Comparison of ENCODE assay signal across 33 cellular contexts in genomic region chr20:6094038-6094437, GRCh38. TPM values are rescaled to one million over a fixed set of nuclear protein-coding genes. Genes with fewer than 3 reads are reported as not detected.
A peak's percentile ranks its signal among the peaks of the same experiment; 100 is the strongest.
DNase-seq lines count a peak whose midpoint lies in the region; ATAC-seq, FAIRE-seq and TF ChIP-seq lines count a peak whose summit lies in the region.
"Had no signal": no experiment of that assay in that cellular context is flagged by ENCODE, and none has a peak within 500 bp of the region (broad histone marks: within the 10 kb centered on the region; RNA-seq: fewer than 3 reads in every experiment).

No MANE protein-coding gene starts in this region.

- no peak overlapping the region for H2BK5ac ChIP-seq in neuronal stem cell (ENCODE audit: low read length)

- no peak for TF ChIP-seq POLR2A in HepG2 (IDR thresholded peaks at IDR 0.05; ENCODE audit: insufficient read depth in 1 of 2, low read depth in 2 of 2, low read length in 2 of 2)
- TF ChIP-seq POLR2A in right lobe of liver (IDR thresholded peaks at IDR 0.05) = no peak

- H3K9me3 Mint-ChIP-seq in stimulated activated naive CD8-positive, alpha-beta T cell treated with anti-CD3 and anti-CD28 coated beads, Interleukin-15, amount 100 ng/mL, for 72 hours = no peaks in the 10 kb centered on the region
- H3K9me3 Mint-ChIP-seq: activated CD4-positive, alpha-beta T cell treated with anti-CD3 and anti-CD28 coated beads, Interleukin-2, amount 10 ng/mL, durations not matched to agents 7 days and 5 days; activated naive CD8-positive, alpha-beta T cell treated with anti-CD3 and anti-CD28 coated beads for 36 hours; CD4-positive, alpha-beta T cell; memory B cell; neural crest cell; stimulated activated naive CD8-positive, alpha-beta T cell treated with anti-CD3 and anti-CD28 coated beads, Interleukin-15, Interleukin-2, amounts not matched to agents 100 ng/mL and 50 ng/mL, for 24 hours had no signal

- ATAC-seq in HepG2 (no peak), right lobe of liver (no peak)
- ATAC-seq in stimulated activated naive CD8-positive, alpha-beta T cell treated with anti-CD3 and anti-CD28 coated beads, Interleukin-15, amount 100 ng/mL, for 72 hours = no peak
- ATAC-seq: left lobe of liver, Panc1 had no signal

- H3K14ac ChIP-seq in neuronal stem cell (ENCODE audit: low read length) = no peak overlapping the region

- no peaks in the 10 kb centered on the region for H3K79me1 ChIP-seq in neuronal stem cell (ENCODE audit: low read depth, low read length)

- no peaks in the 10 kb centered on the region for H4K20me1 ChIP-seq in HepG2 (ENCODE audit: insufficient read depth, low read length)

- WGBS in HepG2 (ENCODE audit: low lambda C conversion rate) = 83% methylated on average over 3 of the region's 3 CpGs
- 58% methylated on average over 3 of the region's 3 CpGs for WGBS in right lobe of liver (ENCODE audit: insufficient coverage, low coverage, low lambda C conversion rate, missing lambda C conversion rate)
- no CpG with 5 or more reads among the region's 3 CpGs for WGBS in neuronal stem cell (ENCODE audit: extremely low coverage in 2 of 2, insufficient read length in 2 of 2, insufficient replicate concordance in 1 of 2), 2 donors

- H3K36me3 ChIP-seq in HepG2 (replicated peaks in 1 of 2; ENCODE audit: control insufficient read depth in 1 of 2, insufficient read depth in 2 of 2, low read length in 2 of 2) (peaks cover 10 to 48% of the 10 kb centered on the region in 2 experiments), right lobe of liver (no peaks in the 10 kb centered on the region), neuronal stem cell (replicated peaks in 1 of 2; ENCODE audit: control insufficient read depth in 2 of 2, insufficient read depth in 2 of 2, low read length in 2 of 2) (no peaks in the 10 kb centered on the region)
- H3K36me3 ChIP-seq: ascending aorta, right atrium auricular region, uterus had no signal

- H3K23ac ChIP-seq in neuronal stem cell (ENCODE audit: low read depth, low read length, poor library complexity) = no peak overlapping the region

- H4K91ac ChIP-seq in neuronal stem cell (ENCODE audit: low read depth, low read length, poor library complexity) = no peak overlapping the region

- H3K4ac ChIP-seq in neuronal stem cell (ENCODE audit: low read length) = no peak overlapping the region

- H3K27ac Mint-ChIP-seq in stimulated activated naive CD8-positive, alpha-beta T cell treated with anti-CD3 and anti-CD28 coated beads, Interleukin-15, amount 100 ng/mL, for 72 hours = no peak overlapping the region
- H3K27ac Mint-ChIP-seq: activated CD4-positive, alpha-beta T cell treated with anti-CD3 and anti-CD28 coated beads, Interleukin-2, amount 10 ng/mL, durations not matched to agents 7 days and 5 days; activated naive CD8-positive, alpha-beta T cell treated with anti-CD3 and anti-CD28 coated beads for 36 hours; CD4-positive, alpha-beta T cell; memory B cell; stimulated activated naive CD8-positive, alpha-beta T cell treated with anti-CD3 and anti-CD28 coated beads, Interleukin-15, Interleukin-2, amounts not matched to agents 100 ng/mL and 50 ng/mL, for 24 hours had no signal

- TF ChIP-seq RAD21 in HepG2 (CRISPR knock-in tag; IDR thresholded peaks at IDR 0.05) = no peak

- H3K27me3 Mint-ChIP-seq in stimulated activated naive CD8-positive, alpha-beta T cell treated with anti-CD3 and anti-CD28 coated beads, Interleukin-15, amount 100 ng/mL, for 72 hours = peaks cover 19% of the 10 kb centered on the region

- H3K27me3 ChIP-seq in HepG2 (ENCODE audit: control insufficient read depth in 1 of 2, insufficient read depth in 2 of 2, low read length in 2 of 2) (no peaks in the 10 kb centered on the region), right lobe of liver (no peaks in the 10 kb centered on the region), neuronal stem cell (ENCODE audit: control insufficient read depth in 3 of 3, insufficient read depth in 3 of 3, low read depth in 1 of 3, low read length in 3 of 3) (no peaks in the 10 kb centered on the region)
- H3K27me3 ChIP-seq: ascending aorta, right atrium auricular region, uterus had no signal

- H2AFZ ChIP-seq in HepG2 (ENCODE audit: low read length) = no peak overlapping the region
- no peak overlapping the region for H2AFZ ChIP-seq in neuronal stem cell (ENCODE audit: low read length)

- H3K4me1 Mint-ChIP-seq in stimulated activated naive CD8-positive, alpha-beta T cell treated with anti-CD3 and anti-CD28 coated beads, Interleukin-15, amount 100 ng/mL, for 72 hours = no peaks in the 10 kb centered on the region
- H3K4me1 Mint-ChIP-seq: activated CD4-positive, alpha-beta T cell treated with anti-CD3 and anti-CD28 coated beads, Interleukin-2, amount 10 ng/mL, durations not matched to agents 7 days and 5 days; activated naive CD8-positive, alpha-beta T cell treated with anti-CD3 and anti-CD28 coated beads for 36 hours; memory B cell; neural crest cell had no signal

- H3K4me3 Mint-ChIP-seq in stimulated activated naive CD8-positive, alpha-beta T cell treated with anti-CD3 and anti-CD28 coated beads, Interleukin-15, amount 100 ng/mL, for 72 hours = no peak overlapping the region
- H3K4me3 Mint-ChIP-seq: activated CD4-positive, alpha-beta T cell treated with anti-CD3 and anti-CD28 coated beads, Interleukin-2, amount 10 ng/mL, durations not matched to agents 7 days and 5 days; activated naive CD8-positive, alpha-beta T cell treated with anti-CD3 and anti-CD28 coated beads for 36 hours; CD4-positive, alpha-beta T cell; memory B cell; neural crest cell; stimulated activated naive CD8-positive, alpha-beta T cell treated with anti-CD3 and anti-CD28 coated beads, Interleukin-15, Interleukin-2, amounts not matched to agents 100 ng/mL and 50 ng/mL, for 24 hours had no signal

- H3K4me2 ChIP-seq in HepG2 (ENCODE audit: low read depth, low read length) (no peak overlapping the region), neuronal stem cell (ENCODE audit: insufficient read depth, low read length, poor library complexity, severe bottlenecking) (no peak overlapping the region)

- no peaks in the 10 kb centered on the region for H3K79me2 ChIP-seq in HepG2 (ENCODE audit: insufficient read depth, low read length)

- intact Hi-C loops in HepG2 (cut with micrococcal nuclease; ENCODE audit: unreplicated experiment) = no loop called here
- intact Hi-C loops in right lobe of liver (cut with DNase I) = no loop called here

- H3K4me3 ChIP-seq in HepG2 (replicated peaks in 1 of 3; ENCODE audit: insufficient read depth in 1 of 3, low read depth in 2 of 3, low read length in 3 of 3) = no peak overlapping the region
- no peak overlapping the region for H3K4me3 ChIP-seq in right lobe of liver
- H3K4me3 ChIP-seq in neuronal stem cell (ENCODE audit: low read length in 2 of 2) = no peak overlapping the region
- H3K4me3 ChIP-seq: ascending aorta, coronary artery, HAP-1, right atrium auricular region, uterus had no signal

- in situ Hi-C loops in HepG2 (cut with HindIII; ENCODE audit: extremely low pct_ligation_motif_present, low pct_unique_long_range_greater_than_20kb) = no loop called here

- no peak overlapping the region for H2BK15ac ChIP-seq in neuronal stem cell (ENCODE audit: low read length)

- no peak for TF ChIP-seq EP300 in HepG2 (IDR thresholded peaks at IDR 0.05; ENCODE audit: low read depth in 2 of 2, low read length in 2 of 2)
- no peak for TF ChIP-seq EP300 in HepG2 (CRISPR knock-in tag; IDR thresholded peaks at IDR 0.05; ENCODE audit: borderline replicate concordance)

- POLR2A ChIA-PET in HepG2 (lab: Yijun Ruan, JAX) = interaction anchor here (1.1 kb wide), 1 partner anchor 29 kb away, joined by 4 read pairs; the partner anchor contains the start of gene FERMT1

- H2AK5ac ChIP-seq in neuronal stem cell (ENCODE audit: low read depth, low read length) = no peak overlapping the region

- TF ChIP-seq CTCF in HepG2 (CRISPR knock-in tag; IDR thresholded peaks at IDR 0.05) = no peak
- TF ChIP-seq CTCF in right lobe of liver (IDR thresholded peaks at IDR 0.05) = no peak

- no peak overlapping the region for H3K18ac ChIP-seq in neuronal stem cell (ENCODE audit: low read length)

- no peak overlapping the region for H4K8ac ChIP-seq in neuronal stem cell (ENCODE audit: low read depth, low read length)

- H3K9me3 ChIP-seq in HepG2 (ENCODE audit: low read length) = no peaks in the 10 kb centered on the region
- H3K9me3 ChIP-seq in right lobe of liver = no peaks in the 10 kb centered on the region
- H3K9me3 ChIP-seq in neuronal stem cell (replicated peaks in 1 of 2; ENCODE audit: control insufficient read depth in 2 of 2, insufficient read depth in 1 of 2, low read depth in 1 of 2, low read length in 2 of 2) = no peaks in the 10 kb centered on the region
- H3K9me3 ChIP-seq: ascending aorta, HAP-1, right atrium auricular region, uterus had no signal

- no peak overlapping the region for H2BK12ac ChIP-seq in neuronal stem cell (ENCODE audit: low read length)

- DNase-seq in HepG2 (ENCODE audit: low spot score) (no peak), right lobe of liver (no peak), NOMO-1 treated with dmso at 0.1 percent for 144 hours (lab: John Stamatoyannopoulos, UW; ENCODE audit: unreplicated experiment) (peak; percentile 32), epithelial cell of prostate (ENCODE audit: low read depth, low spot score) (no peak), SIG-M5 (lab: John Stamatoyannopoulos, UW) (no peak), neuronal stem cell (ENCODE audit: low spot score) (no peak), amniotic stem cell (lab: John Stamatoyannopoulos, UW) (no peak)
- DNase-seq in stimulated activated naive CD8-positive, alpha-beta T cell treated with anti-CD3 and anti-CD28 coated beads, Interleukin-15, amount 100 ng/mL, for 72 hours = no peak
- DNase-seq: activated CD4-positive, alpha-beta T cell treated with anti-CD3 and anti-CD28 coated beads, Interleukin-2, amount 10 ng/mL, durations not matched to agents 7 days and 5 days; activated gamma-delta T cell; activated naive CD8-positive, alpha-beta T cell treated with anti-CD3 and anti-CD28 coated beads for 36 hours; activated T-cell treated with anti-CD3 and anti-CD28 coated beads, Interleukin-2, amount 50 U/mL, for 1 hour; CD4-positive, alpha-beta T cell; effector memory CD4-positive, alpha-beta T cell; NCI-H1048; NCI-H1694; NCI-H2171; NCI-H524 treated with DMSO at 0.1 percent for 48 hours; SHP77; stimulated activated CD4-positive, alpha-beta T cell treated with anti-CD3 and anti-CD28 coated beads, Interleukin-2, amount 100 ng/mL, for 24 hours; SW 1271; uterus had no signal

- H3K27ac ChIP-seq in HepG2 (ENCODE audit: extremely low read length, insufficient read depth, low read length) = no peak overlapping the region
- H3K27ac ChIP-seq in right lobe of liver = no peak overlapping the region
- H3K27ac ChIP-seq in epithelial cell of prostate = peak overlapping the region; percentile 40
- no peak overlapping the region for H3K27ac ChIP-seq in neuronal stem cell (replicated peaks; ENCODE audit: low read length)
- H3K27ac ChIP-seq: ascending aorta, coronary artery, HL-60, right atrium auricular region, uterus had no signal

- BruUV-seq in HepG2 (replicated peaks; lab: Mats Ljungman, UMichigan) = no TSS peak

- H3K4me1 ChIP-seq in HepG2 (ENCODE audit: insufficient read depth, low read length) (peaks cover 30% of the 10 kb centered on the region), right lobe of liver (no peaks in the 10 kb centered on the region), neuronal stem cell (ENCODE audit: control insufficient read depth in 2 of 2, insufficient read depth in 1 of 2, low read depth in 1 of 2, low read length in 2 of 2) (no peaks in the 10 kb centered on the region)
- H3K4me1 ChIP-seq: ascending aorta, HAP-1, right atrium auricular region, uterus had no signal

- no peak overlapping the region for H3K9ac ChIP-seq in HepG2 (ENCODE audit: insufficient read depth, low read depth, low read length)
- no peak overlapping the region for H3K9ac ChIP-seq in neuronal stem cell (ENCODE audit: low read depth, low read length, poor library complexity)

- H2BK120ac ChIP-seq in neuronal stem cell (ENCODE audit: low read depth, low read length) = no peak overlapping the region

- no peak for FAIRE-seq in HepG2 (lab: Jason Lieb, UNC)
- FAIRE-seq: A204.1 had no signal

- CTCF ChIA-PET in HepG2 (lab: Yijun Ruan, JAX; ENCODE audit: low intra/inter-chr PET ratio, low total read pairs) = no interaction called here

RNA-seq across cellular contexts. Expression of gene FERMT1, which starts 28.8 kb away (rescaled TPM):
- total RNA-seq in HepG2 (2016; rRNA removed; fragmentation: Illumina TruSeq; extraction: Trizol) (29.5 and 39.1 TPM in 2 replicates), right lobe of liver (1 to 10 TPM in 2 of 6 experiments, under 1 TPM in 4; 0.15 to 2.0 (median 0.55) TPM)
- total RNA-seq in HepG2 (2016; cell fraction: cytosol; rRNA removed; fragmentation: Illumina TruSeq; extraction: Trizol; ENCODE audit: low read depth) = 4.8 and 6.7 TPM in 2 replicates
- total RNA-seq in HepG2 (2016; cell fraction: insoluble cytoplasmic fraction; rRNA removed; fragmentation: Illumina TruSeq; extraction: Trizol) = 29.9 and 33.9 TPM in 2 replicates
- 27.3 and 30.6 TPM in 2 replicates for total RNA-seq in HepG2 (2016; cell fraction: membrane; rRNA removed; fragmentation: Illumina TruSeq; extraction: Trizol)
- total RNA-seq in HepG2 (2016; cell fraction: nucleus; rRNA removed; fragmentation: Illumina TruSeq; extraction: Trizol) = 18.7 and 22.5 TPM in 2 replicates
- 15.1 and 15.8 TPM in 2 replicates for polyA plus RNA-seq in HepG2 (2011; rRNA removed)
- 8.4 and 8.5 TPM in 2 replicates for polyA plus RNA-seq in HepG2 (2011; cell fraction: cytosol; rRNA removed)
- 9.7 and 11.7 TPM in 2 replicates for polyA plus RNA-seq in HepG2 (2011; cell fraction: nucleus; rRNA removed)
- polyA plus RNA-seq in HepG2 (2012) = 9.2 and 11.7 TPM in 2 replicates
- 4.0 and 4.4 TPM in 2 replicates for polyA plus RNA-seq in HepG2 (2016; cell fraction: cytosol; fragmentation: Illumina TruSeq; extraction: Trizol; ENCODE audit: low read depth)
- polyA plus RNA-seq in HepG2 (2016; cell fraction: insoluble cytoplasmic fraction; fragmentation: Illumina TruSeq; extraction: Trizol; ENCODE audit: low read depth) = 30.4 and 37.6 TPM in 2 replicates
- polyA plus RNA-seq in HepG2 (2016; cell fraction: membrane; fragmentation: Illumina TruSeq; extraction: Trizol; ENCODE audit: low read depth) = 18.3 and 18.7 TPM in 2 replicates
- 23.6 and 24.8 TPM in 2 replicates for polyA plus RNA-seq in HepG2 (2016; cell fraction: nucleus; fragmentation: Illumina TruSeq; extraction: Trizol; ENCODE audit: insufficient read depth, low read depth)
- 11.6 and 13.1 TPM in 2 replicates for polyA minus RNA-seq in HepG2 (2011; rRNA and poly(A)+ RNA removed; ENCODE audit: low replicate concordance)
- polyA minus RNA-seq in HepG2 (2011; cell fraction: cytosol; rRNA and poly(A)+ RNA removed) = 13.8 and 15.1 TPM in 2 replicates
- polyA minus RNA-seq in HepG2 (2011; cell fraction: nucleus; rRNA and poly(A)+ RNA removed) = 21.9 and 29.1 TPM in 2 replicates
- polyA plus RNA-seq in neuronal stem cell (2013, experiment 1 of 2) = 0.60 TPM
- polyA plus RNA-seq in neuronal stem cell (2013, experiment 2 of 2) = 1.1 TPM
- total RNA-seq: activated CD4-positive, alpha-beta T cell treated with anti-CD3 and anti-CD28 coated beads, Interleukin-2, amount 10 ng/mL, durations not matched to agents 7 days and 5 days; CD4-positive, alpha-beta T cell had no signal

RNA-seq across cellular contexts. Expression of gene LRRN4, which starts 40.2 kb away (rescaled TPM):
- total RNA-seq in HepG2 (2016; rRNA removed; fragmentation: Illumina TruSeq; extraction: Trizol) (0.20 and 0.25 TPM in 2 replicates), right lobe of liver (under 1 TPM in 4 of 6 experiments, not detected in 2; 0.10 to 0.31 (median 0.18) TPM)
- total RNA-seq in HepG2 (2016; cell fraction: cytosol; rRNA removed; fragmentation: Illumina TruSeq; extraction: Trizol; ENCODE audit: low read depth) = not detected in 2 replicates
- 0.13 TPM in 1 of 2 replicates, not detected in the other for total RNA-seq in HepG2 (2016; cell fraction: insoluble cytoplasmic fraction; rRNA removed; fragmentation: Illumina TruSeq; extraction: Trizol)
- total RNA-seq in HepG2 (2016; cell fraction: membrane; rRNA removed; fragmentation: Illumina TruSeq; extraction: Trizol) = 0.17 TPM in 1 of 2 replicates, not detected in the other
- total RNA-seq in HepG2 (2016; cell fraction: nucleus; rRNA removed; fragmentation: Illumina TruSeq; extraction: Trizol) = 0.22 TPM in 1 of 2 replicates, not detected in the other
- 0.10 and 0.15 TPM in 2 replicates for polyA plus RNA-seq in HepG2 (2011; rRNA removed)
- 0.04 and 0.15 TPM in 2 replicates for polyA plus RNA-seq in HepG2 (2011; cell fraction: cytosol; rRNA removed)
- polyA plus RNA-seq in HepG2 (2011; cell fraction: nucleus; rRNA removed) = 0.19 TPM in 2 replicates
- polyA plus RNA-seq in HepG2 (2012) = 0.07 and 0.11 TPM in 2 replicates
- 0.03 and 0.06 TPM in 2 replicates for polyA plus RNA-seq in HepG2 (2016; cell fraction: cytosol; fragmentation: Illumina TruSeq; extraction: Trizol; ENCODE audit: low read depth)
- 0.20 and 0.35 TPM in 2 replicates for polyA plus RNA-seq in HepG2 (2016; cell fraction: insoluble cytoplasmic fraction; fragmentation: Illumina TruSeq; extraction: Trizol; ENCODE audit: low read depth)
- 0.07 TPM in 1 of 2 replicates, not detected in the other for polyA plus RNA-seq in HepG2 (2016; cell fraction: membrane; fragmentation: Illumina TruSeq; extraction: Trizol; ENCODE audit: low read depth)
- 0.28 and 0.33 TPM in 2 replicates for polyA plus RNA-seq in HepG2 (2016; cell fraction: nucleus; fragmentation: Illumina TruSeq; extraction: Trizol; ENCODE audit: insufficient read depth, low read depth)
- polyA minus RNA-seq in HepG2 (2011; rRNA and poly(A)+ RNA removed; ENCODE audit: low replicate concordance) = 0.44 TPM in 1 of 2 replicates, not detected in the other
- polyA minus RNA-seq in HepG2 (2011; cell fraction: cytosol; rRNA and poly(A)+ RNA removed) = 0.18 TPM in 1 of 2 replicates, not detected in the other
- polyA minus RNA-seq in HepG2 (2011; cell fraction: nucleus; rRNA and poly(A)+ RNA removed) = 0.12 and 0.13 TPM in 2 replicates
- polyA plus RNA-seq in neuronal stem cell (2013, experiment 1 of 2) = 0.03 TPM
- 0.03 TPM for polyA plus RNA-seq in neuronal stem cell (2013, experiment 2 of 2)
- total RNA-seq: activated CD4-positive, alpha-beta T cell treated with anti-CD3 and anti-CD28 coated beads, Interleukin-2, amount 10 ng/mL, durations not matched to agents 7 days and 5 days; activated naive CD8-positive, alpha-beta T cell treated with anti-CD3 and anti-CD28 coated beads for 36 hours; ascending aorta; neural crest cell had no signal
